ENCODE assay signal across 1 cellular context in genomic region chr3:123980539-123980938, GRCh38.
TF ChIP-seq lines count a peak whose summit lies in the region.

No MANE protein-coding gene starts in this region.

TF ChIP-seq in H1, 55 proteins besides CTCF, POLR2A, EP300 and RAD21:
- no peak for TF ChIP-seq TAF1 (IDR thresholded peaks at IDR 0.05; ENCODE audit: low read depth, low read length)
- TF ChIP-seq TAF7 (optimal IDR thresholded peaks at IDR 0.05; ENCODE audit: borderline replicate concordance, low read depth, low read length): no peak
- no peak for TF ChIP-seq ZNF274 (IDR thresholded peaks at IDR 0.05; ENCODE audit: borderline replicate concordance, extremely low read depth, low read length)
- no peak for TF ChIP-seq BACH1 (IDR thresholded peaks at IDR 0.05; ENCODE audit: low read length)
- no peak for TF ChIP-seq HDAC6 (IDR thresholded peaks at IDR 0.05; ENCODE audit: low read depth, low read length)
- no peak for TF ChIP-seq SIRT6 (IDR thresholded peaks at IDR 0.05; ENCODE audit: low read length)
- no peak for TF ChIP-seq CREB1 (IDR thresholded peaks at IDR 0.05)
- TF ChIP-seq JUND (IDR thresholded peaks at IDR 0.05; ENCODE audit: low read length): no peak
- TF ChIP-seq SP1 (IDR thresholded peaks at IDR 0.05; ENCODE audit: low read depth, low read length): no peak
- no peak for TF ChIP-seq RFX5 (IDR thresholded peaks at IDR 0.05; ENCODE audit: borderline replicate concordance, low read depth, low read length)
- no peak for TF ChIP-seq SIX5 (IDR thresholded peaks at IDR 0.05; ENCODE audit: low read depth, low read length)
- no peak for TF ChIP-seq POU5F1 (IDR thresholded peaks at IDR 0.05; ENCODE audit: low read depth, low read length)
